In genomic region chrX:141183000-141183399, GRCh38 we compare ENCODE assay signal across 38 cellular contexts. TPM values are rescaled to one million over a fixed set of nuclear protein-coding genes. Genes with fewer than 3 reads are reported as not detected.
"Had no signal": no experiment of that assay in that cellular context is flagged by ENCODE, and none has a peak within 500 bp of the region (broad histone marks: within the 10 kb centered on the region; RNA-seq: fewer than 3 reads in every experiment).

No MANE protein-coding gene starts in this region.

- H3K9me3 Mint-ChIP-seq: activated CD4-positive, alpha-beta memory T cell treated with anti-CD3 and anti-CD28 coated beads, Interleukin-2, amount 10 ng/mL, durations not matched to agents 7 days and 5 days; activated CD4-positive, alpha-beta T cell treated with anti-CD3 and anti-CD28 coated beads, Interleukin-2, amount 10 ng/mL, durations not matched to agents 7 days and 5 days; activated naive CD4-positive, alpha-beta T cell treated with anti-CD3 and anti-CD28 coated beads for 36 hours; activated naive CD4-positive, alpha-beta T cell treated with anti-CD3 and anti-CD28 coated beads, Interleukin-2, amount 50 U/mL, for 72 hours; activated naive CD8-positive, alpha-beta T cell treated with anti-CD3 and anti-CD28 coated beads for 36 hours; activated T-cell treated with anti-CD3 and anti-CD28 coated beads, Interleukin-2, amount 50 U/mL, for 24 hours; T-helper 1 cell treated with Interleukin-12 subunit alpha and Interleukin-12 subunit beta and Interleukin-4 antibody, amounts not matched to agents 30 μg/mL and 1 μg/mL, for 36 hours; T-helper 2 cell treated with Interferon-gamma antibody and Interleukin-4, amounts not matched to agents 5 μg/mL and 100 μg/mL, for 36 hours had no signal

- H3K36me3 ChIP-seq: adrenal gland, brain microvascular endothelial cell, breast epithelium, WERI-Rb-1 had no signal

- H3K27me3 ChIP-seq: adrenal gland, body of pancreas, brain microvascular endothelial cell, breast epithelium had no signal

- DNase-seq: activated CD4-positive, alpha-beta memory T cell treated with anti-CD3 and anti-CD28 coated beads, Interleukin-2, amount 10 ng/mL, durations not matched to agents 7 days and 5 days; activated CD4-positive, alpha-beta T cell treated with anti-CD3 and anti-CD28 coated beads for 1 hour; activated CD4-positive, alpha-beta T cell treated with anti-CD3 and anti-CD28 coated beads for 36 hours; activated CD4-positive, alpha-beta T cell treated with anti-CD3 and anti-CD28 coated beads for 48 hours; activated CD4-positive, alpha-beta T cell treated with anti-CD3 and anti-CD28 coated beads, Interleukin-2, amount 10 ng/mL, durations not matched to agents 7 days and 5 days; activated CD4-positive, alpha-beta T cell treated with anti-CD3 and anti-CD28 coated beads, Interleukin-2, amount 50 U/mL, for 48 hours; activated CD4-positive, CD25-positive, alpha-beta regulatory T cell; activated CD8-positive, alpha-beta memory T cell treated with anti-CD3 and anti-CD28 coated beads for 24 hours; activated CD8-positive, alpha-beta memory T cell treated with anti-CD3 and anti-CD28 coated beads, Interleukin-2, amount 10 ng/mL, durations not matched to agents 7 days and 5 days; activated CD8-positive, alpha-beta memory T cell treated with anti-CD3 and anti-CD28 coated beads, Interleukin-2, amount 50 U/mL, for 48 hours; activated CD8-positive, alpha-beta T cell treated with anti-CD3 and anti-CD28 coated beads, Interleukin-2, amount 10 ng/mL, durations not matched to agents 7 days and 5 days; activated effector memory CD4-positive, alpha-beta T cell treated with anti-CD3 and anti-CD28 coated beads, Interleukin-2, amount 50 U/mL, for 16 hours; activated gamma-delta T cell treated with Interleukin-2 at 50 U/mL for 16 hours; activated naive CD4-positive, alpha-beta T cell; activated naive CD4-positive, alpha-beta T cell treated with anti-CD3 and anti-CD28 coated beads for 36 hours; activated naive CD4-positive, alpha-beta T cell treated with anti-CD3 and anti-CD28 coated beads, Interleukin-2, amount 50 U/mL, for 16 hours; activated naive CD8-positive, alpha-beta T cell treated with anti-CD3 and anti-CD28 coated beads for 36 hours; activated T-cell treated with anti-CD3 and anti-CD28 coated beads, Interleukin-2, amount 50 U/mL, for 24 hours; activated T-cell treated with anti-CD3 and anti-CD28 coated beads, Interleukin-2, amount 50 U/mL, for 48 hours; adrenal gland; amniotic stem cell; aorta; body of pancreas; brain microvascular endothelial cell; central memory CD4-positive, alpha-beta T cell; T-helper 1 cell; T-helper 2 cell; T-helper 9 cell; WERI-Rb-1 had no signal

- H3K9me3 ChIP-seq: adrenal gland, body of pancreas, breast epithelium had no signal

- H3K27ac Mint-ChIP-seq: activated CD4-positive, alpha-beta memory T cell treated with anti-CD3 and anti-CD28 coated beads, Interleukin-2, amount 10 ng/mL, durations not matched to agents 7 days and 5 days; activated CD4-positive, alpha-beta T cell treated with anti-CD3 and anti-CD28 coated beads for 36 hours; activated CD4-positive, alpha-beta T cell treated with anti-CD3 and anti-CD28 coated beads, Interleukin-2, amount 10 ng/mL, durations not matched to agents 7 days and 5 days; activated CD8-positive, alpha-beta memory T cell treated with anti-CD3 and anti-CD28 coated beads, Interleukin-2, amount 10 ng/mL, durations not matched to agents 7 days and 5 days; activated CD8-positive, alpha-beta T cell treated with anti-CD3 and anti-CD28 coated beads, Interleukin-2, amount 10 ng/mL, durations not matched to agents 7 days and 5 days; activated naive CD4-positive, alpha-beta T cell treated with anti-CD3 and anti-CD28 coated beads for 36 hours; activated naive CD4-positive, alpha-beta T cell treated with anti-CD3 and anti-CD28 coated beads, Interleukin-2, amount 50 U/mL, for 72 hours; activated naive CD8-positive, alpha-beta T cell treated with anti-CD3 and anti-CD28 coated beads for 36 hours; activated T-cell treated with anti-CD3 and anti-CD28 coated beads, Interleukin-2, amount 50 U/mL, for 24 hours; T-helper 1 cell treated with Interleukin-12 subunit alpha and Interleukin-12 subunit beta and Interleukin-4 antibody, amounts not matched to agents 30 μg/mL and 1 μg/mL, for 36 hours; T-helper 2 cell treated with Interferon-gamma antibody and Interleukin-4, amounts not matched to agents 5 μg/mL and 100 μg/mL, for 36 hours; WTC11 had no signal

- H3K4me3 ChIP-seq: adrenal gland, body of pancreas, breast epithelium had no signal

- H3K27ac ChIP-seq: adrenal gland, body of pancreas, brain microvascular endothelial cell, breast epithelium, WERI-Rb-1 had no signal

- H3K4me1 ChIP-seq: adrenal gland, body of pancreas, breast epithelium had no signal

- H3K4me1 Mint-ChIP-seq: activated CD4-positive, alpha-beta T cell treated with anti-CD3 and anti-CD28 coated beads for 36 hours; activated CD4-positive, alpha-beta T cell treated with anti-CD3 and anti-CD28 coated beads, Interleukin-2, amount 10 ng/mL, durations not matched to agents 7 days and 5 days; activated CD8-positive, alpha-beta memory T cell treated with anti-CD3 and anti-CD28 coated beads, Interleukin-2, amount 10 ng/mL, durations not matched to agents 7 days and 5 days; activated naive CD8-positive, alpha-beta T cell treated with anti-CD3 and anti-CD28 coated beads for 36 hours had no signal

- H3K4me3 Mint-ChIP-seq: activated CD4-positive, alpha-beta memory T cell treated with anti-CD3 and anti-CD28 coated beads, Interleukin-2, amount 10 ng/mL, durations not matched to agents 7 days and 5 days; activated CD4-positive, alpha-beta T cell treated with anti-CD3 and anti-CD28 coated beads for 36 hours; activated CD4-positive, alpha-beta T cell treated with anti-CD3 and anti-CD28 coated beads, Interleukin-2, amount 10 ng/mL, durations not matched to agents 7 days and 5 days; activated CD8-positive, alpha-beta memory T cell treated with anti-CD3 and anti-CD28 coated beads, Interleukin-2, amount 10 ng/mL, durations not matched to agents 7 days and 5 days; activated CD8-positive, alpha-beta T cell treated with anti-CD3 and anti-CD28 coated beads, Interleukin-2, amount 10 ng/mL, durations not matched to agents 7 days and 5 days; activated naive CD4-positive, alpha-beta T cell treated with anti-CD3 and anti-CD28 coated beads for 36 hours; activated naive CD8-positive, alpha-beta T cell treated with anti-CD3 and anti-CD28 coated beads for 36 hours; activated T-cell treated with anti-CD3 and anti-CD28 coated beads, Interleukin-2, amount 50 U/mL, for 24 hours; T-helper 1 cell treated with Interleukin-12 subunit alpha and Interleukin-12 subunit beta and Interleukin-4 antibody, amounts not matched to agents 30 μg/mL and 1 μg/mL, for 36 hours; T-helper 2 cell treated with Interferon-gamma antibody and Interleukin-4, amounts not matched to agents 5 μg/mL and 100 μg/mL, for 36 hours; WTC11 had no signal

- H3K36me3 Mint-ChIP-seq: activated CD8-positive, alpha-beta memory T cell treated with anti-CD3 and anti-CD28 coated beads, Interleukin-2, amount 10 ng/mL, durations not matched to agents 7 days and 5 days; activated naive CD4-positive, alpha-beta T cell treated with anti-CD3 and anti-CD28 coated beads, Interleukin-2, amount 50 U/mL, for 72 hours; activated naive CD8-positive, alpha-beta T cell treated with anti-CD3 and anti-CD28 coated beads for 36 hours had no signal

- H3K27me3 Mint-ChIP-seq: activated CD4-positive, alpha-beta memory T cell treated with anti-CD3 and anti-CD28 coated beads, Interleukin-2, amount 10 ng/mL, durations not matched to agents 7 days and 5 days; activated CD4-positive, alpha-beta T cell treated with anti-CD3 and anti-CD28 coated beads, Interleukin-2, amount 10 ng/mL, durations not matched to agents 7 days and 5 days; activated CD8-positive, alpha-beta memory T cell treated with anti-CD3 and anti-CD28 coated beads, Interleukin-2, amount 10 ng/mL, durations not matched to agents 7 days and 5 days had no signal

- ATAC-seq: activated CD4-positive, alpha-beta T cell treated with anti-CD3 and anti-CD28 coated beads for 36 hours; activated CD4-positive, CD25-positive, alpha-beta regulatory T cell treated with anti-CD3 and anti-CD28 coated beads, Interleukin-2, amount 50 U/mL, for 24 hours; activated CD8-positive, alpha-beta memory T cell treated with anti-CD3 and anti-CD28 coated beads, Interleukin-2, amount 10 ng/mL, durations not matched to agents 7 days and 5 days; activated CD8-positive, alpha-beta T cell treated with anti-CD3 and anti-CD28 coated beads, Interleukin-2, amount 10 ng/mL, durations not matched to agents 7 days and 5 days; activated naive CD4-positive, alpha-beta T cell treated with anti-CD3 and anti-CD28 coated beads, Interleukin-2, amount 50 U/mL, for 72 hours; body of pancreas; WTC11 had no signal

RNA-seq across cellular contexts. Expression of gene SPANXC, which starts 59.3 kb away (rescaled TPM):
- total RNA-seq: activated CD4-positive, alpha-beta memory T cell treated with anti-CD3 and anti-CD28 coated beads, Interleukin-2, amount 10 ng/mL, durations not matched to agents 7 days and 5 days; activated CD4-positive, alpha-beta T cell treated with anti-CD3 and anti-CD28 coated beads for 36 hours; activated CD4-positive, alpha-beta T cell treated with anti-CD3 and anti-CD28 coated beads, Interleukin-2, amount 10 ng/mL, durations not matched to agents 7 days and 5 days; activated CD8-positive, alpha-beta memory T cell treated with anti-CD3 and anti-CD28 coated beads, Interleukin-2, amount 10 ng/mL, durations not matched to agents 7 days and 5 days; activated CD8-positive, alpha-beta T cell treated with anti-CD3 and anti-CD28 coated beads, Interleukin-2, amount 10 ng/mL, durations not matched to agents 7 days and 5 days; activated naive CD4-positive, alpha-beta T cell treated with anti-CD3 and anti-CD28 coated beads for 36 hours; activated naive CD4-positive, alpha-beta T cell treated with anti-CD3 and anti-CD28 coated beads, Interleukin-2, amount 50 U/mL, for 72 hours; activated naive CD8-positive, alpha-beta T cell treated with anti-CD3 and anti-CD28 coated beads for 36 hours; adrenal gland; aorta; astrocyte; body of pancreas; breast epithelium; cardiac septum; cerebellum; WTC11 had no signal
- polyA plus RNA-seq: adrenal gland, aorta had no signal
